ENCODE assay signal across 8 cellular contexts in genomic region chr17:67376892-67377726, GRCh38. TPM values are rescaled to one million over a fixed set of nuclear protein-coding genes. Genes with fewer than 3 reads are reported as not detected.
A peak's percentile ranks its signal among the peaks of the same experiment; 100 is the strongest.
DNase-seq lines count a peak whose midpoint lies in the region; ATAC-seq and TF ChIP-seq lines count a peak whose summit lies in the region.

Gene PITPNC1 (plus strand): TSS chr17:67377281.

- TF ChIP-seq POLR2A in vagina (IDR thresholded peaks at IDR 0.05), result peak; percentile 15 to 72

- peak within 1 kb of the TSS; percentile 87 for H3K4me3 Mint-ChIP-seq in T-helper 2 cell treated with Interferon-gamma antibody and Interleukin-4, amounts not matched to agents 5 μg/mL and 100 μg/mL, for 36 hours

- intact Hi-C loops in right cardiac atrium (cut with DNase I), result loop anchor here (5.0 to 10.0 kb wide), 5 partner anchors 100 to 258 kb away; no protein-coding TSS in a partner anchor
- intact Hi-C loops in vagina (cut with DNase I), result loop anchor here (10.0 kb wide), 1 partner anchor 98 kb away; no protein-coding TSS in a partner anchor

- DNase-seq in NCI-H146 treated with DMSO at 0.1 percent for 48 hours (lab: John Stamatoyannopoulos, UW; ENCODE audit: unreplicated experiment), result peak; percentile 71
- peak; percentile 86 for DNase-seq in T-helper 2 cell treated with Interferon-gamma antibody and Interleukin-4, amounts not matched to agents 5 μg/mL and 100 μg/mL, for 36 hours (ENCODE audit: low spot score)
- peak in 57 of 58 donors; percentile 46 to 92 (median 82) for DNase-seq in anterior cingulate cortex (lab: John Stamatoyannopoulos, UW)
- peak; percentile 89 to 95 (median 95) for DNase-seq in right cardiac atrium
- peak in 1 of 2 donors; percentile 93 for DNase-seq in vagina (ENCODE audit: extremely low spot score in 2 of 2)

- H3K27me3 Mint-ChIP-seq in T-helper 2 cell treated with Interferon-gamma antibody and Interleukin-4, amounts not matched to agents 5 μg/mL and 100 μg/mL, for 36 hours (ENCODE audit: low read depth), result peaks cover 25% of the 10 kb centered on the region

- H3K4me1 ChIP-seq in right cardiac atrium (ENCODE audit: control insufficient read depth, insufficient read depth, low read length) (peaks cover 2% of the 10 kb centered on the region), rectal smooth muscle tissue (ENCODE audit: control insufficient read depth, insufficient read depth, low read length) (peaks cover 11% of the 10 kb centered on the region), vagina (peaks cover 15% of the 10 kb centered on the region)

- no peaks in the 10 kb centered on the region for H3K9me3 Mint-ChIP-seq in T-helper 2 cell treated with Interferon-gamma antibody and Interleukin-4, amounts not matched to agents 5 μg/mL and 100 μg/mL, for 36 hours

- H3K27ac Mint-ChIP-seq in T-helper 2 cell treated with Interferon-gamma antibody and Interleukin-4, amounts not matched to agents 5 μg/mL and 100 μg/mL, for 36 hours, result peak within 1 kb of the TSS; percentile 82

- H3K9ac ChIP-seq in rectal smooth muscle tissue (ENCODE audit: low read length), result peak within 1 kb of the TSS; percentile 68

- H3K27me3 ChIP-seq in right cardiac atrium (ENCODE audit: control insufficient read depth, insufficient read depth) (no peaks in the 10 kb centered on the region), rectal smooth muscle tissue (ENCODE audit: control insufficient read depth, insufficient read depth, low read length) (no peaks in the 10 kb centered on the region), vagina (no peaks in the 10 kb centered on the region)

- H3K36me3 ChIP-seq in rectal smooth muscle tissue (ENCODE audit: control insufficient read depth, insufficient read depth, low read length) (no peaks in the 10 kb centered on the region), vagina (no peaks in the 10 kb centered on the region)

- peak in 1 of 3 experiments; percentile 24 for TF ChIP-seq CTCF in vagina (IDR thresholded peaks at IDR 0.05)

- H3K27ac ChIP-seq in right cardiac atrium (ENCODE audit: low read length) (peak within 1 kb of the TSS; percentile 80), rectal smooth muscle tissue (ENCODE audit: low read depth, low read length) (peak within 1 kb of the TSS; percentile 78), vagina (peak within 1 kb of the TSS; percentile 93)

- H3K36me3 Mint-ChIP-seq in T-helper 2 cell treated with Interferon-gamma antibody and Interleukin-4, amounts not matched to agents 5 μg/mL and 100 μg/mL, for 36 hours (ENCODE audit: low read depth), result peaks cover 10% of the 10 kb centered on the region

- under 1% methylated on average over 76 of the region's 76 CpGs for WGBS in right cardiac atrium

- peak; percentile 79 for ATAC-seq in GM18498 (IDR thresholded peaks at IDR 0.05; ENCODE audit: unreplicated experiment)
- ATAC-seq in HG02840 (IDR thresholded peaks at IDR 0.05; ENCODE audit: low FRiP score, unreplicated experiment), result peak; percentile 64
- peak; percentile 85 to 93 for ATAC-seq in right cardiac atrium

- H3K4me3 ChIP-seq in right cardiac atrium (ENCODE audit: low read length), result peak within 1 kb of the TSS; percentile 90
- peak within 1 kb of the TSS; percentile 88 for H3K4me3 ChIP-seq in rectal smooth muscle tissue (ENCODE audit: low read length)
- peak within 1 kb of the TSS; percentile 84 to 97 for H3K4me3 ChIP-seq in vagina

- peaks cover 25% of the 10 kb centered on the region for H3K4me1 Mint-ChIP-seq in T-helper 2 cell treated with Interferon-gamma antibody and Interleukin-4, amounts not matched to agents 5 μg/mL and 100 μg/mL, for 36 hours (ENCODE audit: low read depth)

- H3K9me3 ChIP-seq in right cardiac atrium (ENCODE audit: control insufficient read depth, low read length) (no peaks in the 10 kb centered on the region), vagina (no peaks in the 10 kb centered on the region)

RNA-seq across cellular contexts. Expression of gene PITPNC1, which starts in this region (rescaled TPM):
- total RNA-seq in right cardiac atrium, result 10 to 100 TPM; 17.0 to 29.7 (median 24.9) TPM
- polyA plus RNA-seq in right cardiac atrium, result 8.6 TPM
- 8.1 TPM for total RNA-seq in vagina
